ENCODE assay signal across 21 cellular contexts in genomic region chr5:135138116-135138850, GRCh38.
DNase-seq lines count a peak whose midpoint lies in the region; ATAC-seq and TF ChIP-seq lines count a peak whose summit lies in the region.
"Had no signal": no experiment of that assay in that cellular context is flagged by ENCODE, and none has a peak within 500 bp of the region (broad histone marks: within the 10 kb centered on the region; RNA-seq: fewer than 3 reads in every experiment).

No MANE protein-coding gene starts in this region.

- no peaks in the 10 kb centered on the region for H3K36me3 Mint-ChIP-seq in effector memory CD8-positive, alpha-beta T cell (ENCODE audit: insufficient read depth)
- H3K36me3 Mint-ChIP-seq: activated CD8-positive, alpha-beta memory T cell treated with anti-CD3 and anti-CD28 coated beads, Interleukin-2, amount 10 ng/mL, durations not matched to agents 7 days and 5 days had no signal

- no peaks in the 10 kb centered on the region for H3K9me3 Mint-ChIP-seq in effector memory CD8-positive, alpha-beta T cell
- H3K9me3 Mint-ChIP-seq: activated naive CD8-positive, alpha-beta T cell treated with anti-CD3 and anti-CD28 coated beads, Interleukin-2, amount 50 U/mL, for 24 hours; activated T-helper 2 cell treated with anti-CD3 and anti-CD28 coated beads, Interferon-gamma antibody, Interleukin-2, Interleukin-4, amounts not matched to agents 10 μg/mL and 5 μg/mL and 100 μg/mL, durations not matched to agents 14 hours and 24 hours and 36 hours; IgD-negative memory B cell; nephron had no signal

- intact Hi-C loops in PC-9 (cut with micrococcal nuclease; ENCODE audit: unreplicated experiment), result loop anchor here (2.0 kb wide), 1 partner anchor 127 kb away; no protein-coding TSS in a partner anchor
- intact Hi-C loops in thyroid gland (cut with DNase I), result no loop called here

- H3K36me3 ChIP-seq in PC-9 (ENCODE audit: low read depth), result no peaks in the 10 kb centered on the region
- H3K36me3 ChIP-seq in hepatocyte (replicated peaks; ENCODE audit: insufficient read depth, low read depth), result no peaks in the 10 kb centered on the region
- H3K36me3 ChIP-seq in thyroid gland, result no peaks in the 10 kb centered on the region
- H3K36me3 ChIP-seq: cardiac muscle cell, heart right ventricle had no signal

- no peak for TF ChIP-seq POLR2A in thyroid gland (IDR thresholded peaks at IDR 0.05)

- H3F3A ChIP-seq in PC-9 (ENCODE audit: insufficient read depth, low read depth), result peaks cover 64% of the 10 kb centered on the region

- H3K4me1 ChIP-seq in PC-9 (replicated peaks; ENCODE audit: insufficient read depth) (peaks cover 94% of the 10 kb centered on the region), hepatocyte (ENCODE audit: insufficient read depth) (peaks cover 38% of the 10 kb centered on the region), thyroid gland (peaks cover 7 to 32% of the 10 kb centered on the region in 2 donors)

- no peak overlapping the region for H3K27ac Mint-ChIP-seq in effector memory CD8-positive, alpha-beta T cell
- H3K27ac Mint-ChIP-seq: activated CD4-positive, alpha-beta T cell treated with anti-CD3 and anti-CD28 coated beads for 36 hours; activated CD8-positive, alpha-beta memory T cell treated with anti-CD3 and anti-CD28 coated beads, Interleukin-2, amount 10 ng/mL, durations not matched to agents 7 days and 5 days; activated naive CD8-positive, alpha-beta T cell treated with anti-CD3 and anti-CD28 coated beads, Interleukin-2, amount 50 U/mL, for 24 hours; activated T-helper 2 cell treated with anti-CD3 and anti-CD28 coated beads, Interferon-gamma antibody, Interleukin-2, Interleukin-4, amounts not matched to agents 10 μg/mL and 5 μg/mL and 100 μg/mL, durations not matched to agents 14 hours and 24 hours and 36 hours; IgD-negative memory B cell had no signal

- 86% methylated on average over 4 of the region's 4 CpGs for WGBS in hepatocyte (ENCODE audit: low lambda C conversion rate, missing lambda C conversion rate)
- WGBS in thyroid gland, 2 donors, result 56 to 66% methylated on average over 4 of the region's 4 CpGs

- no peak overlapping the region for H2AFZ ChIP-seq in PC-9
- H2AFZ ChIP-seq in hepatocyte, result no peak overlapping the region

- TF ChIP-seq CTCF in PC-9 (conservative IDR thresholded peaks at IDR 0.05) (no peak), hepatocyte (IDR thresholded peaks at IDR 0.05; ENCODE audit: poor library complexity) (no peak), thyroid gland (IDR thresholded peaks at IDR 0.05) (no peak)

- CTCF ChIA-PET in PC-9 (lab: Charles Lee), result interaction anchor here (0.7 kb wide), 1 partner anchor 73 kb away, joined by 3 read pairs; no protein-coding TSS in a partner anchor

- BruUV-seq in PC-9 (replicated peaks; lab: Mats Ljungman, UMichigan), result no TSS peak

- no peaks in the 10 kb centered on the region for H3K9me3 ChIP-seq in PC-9 (ENCODE audit: insufficient read depth, low read depth)
- no peaks in the 10 kb centered on the region for H3K9me3 ChIP-seq in hepatocyte (ENCODE audit: low read depth)
- H3K9me3 ChIP-seq in thyroid gland, result no peaks in the 10 kb centered on the region
- H3K9me3 ChIP-seq: heart right ventricle, SK-N-SH had no signal

- peak overlapping the region; percentile 77 for H3K4me2 ChIP-seq in PC-9
- H3K4me2 ChIP-seq in hepatocyte, result peak overlapping the region; percentile 54
- H3K4me2 ChIP-seq: SK-N-SH had no signal

- H3K27ac ChIP-seq in PC-9 (peak overlapping the region; percentile 97), hepatocyte (peak overlapping the region; percentile 86), thyroid gland (no peak overlapping the region)
- H3K27ac ChIP-seq: cardiac muscle cell, heart right ventricle had no signal

- H3K4me1 Mint-ChIP-seq in effector memory CD8-positive, alpha-beta T cell (ENCODE audit: low read depth in 2 of 2), result no peaks in the 10 kb centered on the region
- H3K4me1 Mint-ChIP-seq: activated CD4-positive, alpha-beta T cell treated with anti-CD3 and anti-CD28 coated beads for 36 hours; activated CD8-positive, alpha-beta memory T cell treated with anti-CD3 and anti-CD28 coated beads, Interleukin-2, amount 10 ng/mL, durations not matched to agents 7 days and 5 days; activated naive CD8-positive, alpha-beta T cell treated with anti-CD3 and anti-CD28 coated beads, Interleukin-2, amount 50 U/mL, for 24 hours had no signal

- peak; percentile 39 to 68 for DNase-seq in NCI-H524 (lab: John Stamatoyannopoulos, UW)
- no peak for DNase-seq in NCI-H524 treated with DMSO at 0.1 percent for 48 hours (lab: John Stamatoyannopoulos, UW)
- DNase-seq in PC-9, result peak in 1 of 2 experiments; percentile 75
- DNase-seq in hepatocyte (ENCODE audit: low spot score), result peak; percentile 53
- DNase-seq in thyroid gland, result peak; percentile 75 to 77
- no peak for DNase-seq in islet precursor cell
- no peak for DNase-seq in NCI-H345 (lab: John Stamatoyannopoulos, UW)
- no peak for DNase-seq in effector memory CD8-positive, alpha-beta T cell
- DNase-seq: activated CD4-positive, alpha-beta T cell treated with anti-CD3 and anti-CD28 coated beads for 36 hours; activated CD8-positive, alpha-beta memory T cell treated with anti-CD3 and anti-CD28 coated beads, Interleukin-2, amount 10 ng/mL, durations not matched to agents 7 days and 5 days; activated naive CD8-positive, alpha-beta T cell treated with anti-CD3 and anti-CD28 coated beads, Interleukin-2, amount 50 U/mL, for 24 hours; heart right ventricle; NCI-H2081; NCI-H774; SK-N-SH; stimulated activated CD4-positive, alpha-beta T cell treated with anti-CD3 and anti-CD28 coated beads, Interleukin-12 subunit alpha, Interleukin-12 subunit beta, amount 100 ng/mL, for 4 hours; T-helper 9 cell had no signal

- ATAC-seq in effector memory CD8-positive, alpha-beta T cell (replicated peaks), result no peak
- ATAC-seq: activated CD4-positive, alpha-beta T cell treated with anti-CD3 and anti-CD28 coated beads for 36 hours; activated CD8-positive, alpha-beta memory T cell treated with anti-CD3 and anti-CD28 coated beads, Interleukin-2, amount 10 ng/mL, durations not matched to agents 7 days and 5 days; activated naive CD8-positive, alpha-beta T cell treated with anti-CD3 and anti-CD28 coated beads, Interleukin-2, amount 50 U/mL, for 24 hours; heart right ventricle had no signal

- no peak overlapping the region for H3K4me3 Mint-ChIP-seq in effector memory CD8-positive, alpha-beta T cell
- H3K4me3 Mint-ChIP-seq: activated CD4-positive, alpha-beta T cell treated with anti-CD3 and anti-CD28 coated beads for 36 hours; activated CD8-positive, alpha-beta memory T cell treated with anti-CD3 and anti-CD28 coated beads, Interleukin-2, amount 10 ng/mL, durations not matched to agents 7 days and 5 days; activated naive CD8-positive, alpha-beta T cell treated with anti-CD3 and anti-CD28 coated beads, Interleukin-2, amount 50 U/mL, for 24 hours; IgD-negative memory B cell; nephron had no signal

- H4K20me1 ChIP-seq in PC-9 (ENCODE audit: insufficient read depth), result no peaks in the 10 kb centered on the region
- H4K20me1 ChIP-seq in hepatocyte (ENCODE audit: insufficient read depth, poor library complexity, severe bottlenecking), result no peaks in the 10 kb centered on the region

- H3K27me3 ChIP-seq in PC-9 (ENCODE audit: insufficient read depth, low read depth) (no peaks in the 10 kb centered on the region), hepatocyte (no peaks in the 10 kb centered on the region), thyroid gland (no peaks in the 10 kb centered on the region)

- H3K27me3 Mint-ChIP-seq in effector memory CD8-positive, alpha-beta T cell, result peaks cover 9 to 66% of the 10 kb centered on the region in 2 donors
- H3K27me3 Mint-ChIP-seq: IgD-negative memory B cell had no signal

- POLR2A ChIA-PET in PC-9 (lab: Charles Lee; ENCODE audit: unreplicated experiment), result no interaction called here

- no peak overlapping the region for H3K4me3 ChIP-seq in PC-9
- no peak overlapping the region for H3K4me3 ChIP-seq in hepatocyte
- H3K4me3 ChIP-seq in thyroid gland (replicated peaks in 1 of 3), result no peak overlapping the region
- H3K4me3 ChIP-seq: cardiac muscle cell, heart right ventricle had no signal

- H3K9me2 ChIP-seq in PC-9 (ENCODE audit: insufficient read depth) (no peaks in the 10 kb centered on the region), hepatocyte (replicated peaks; ENCODE audit: insufficient read depth) (no peaks in the 10 kb centered on the region)
- H3K9me2 ChIP-seq: SK-N-SH had no signal

- H3K79me2 ChIP-seq in PC-9 (ENCODE audit: low read depth) (no peaks in the 10 kb centered on the region), hepatocyte (no peaks in the 10 kb centered on the region)

Comparison
In these comparisons a context has a peak if more than half of its experiments do, and no peak if none do; other contexts are left out.
1. DNase-seq: peak in NCI-H524 (2 of 2), hepatocyte (single experiment) and thyroid gland (2 of 2); none in NCI-H524 treated with DMSO at 0.1 percent for 48 hours (single experiment), islet precursor cell (single experiment), NCI-H345 (single experiment) and effector memory CD8-positive, alpha-beta T cell (0 of 3).
2. H3K27ac ChIP-seq: peak in PC-9 (single experiment) and hepatocyte (single experiment); none in thyroid gland (0 of 3).